In genomic region chr12:121248611-121249010, GRCh38 we compare ENCODE assay signal across 15 cellular contexts. TPM values are rescaled to one million over a fixed set of nuclear protein-coding genes. Genes with fewer than 3 reads are reported as not detected.
DNase-seq lines count a peak whose midpoint lies in the region; ATAC-seq and TF ChIP-seq lines count a peak whose summit lies in the region.
"Had no signal": no experiment of that assay in that cellular context is flagged by ENCODE, and none has a peak within 500 bp of the region (broad histone marks: within the 10 kb centered on the region; RNA-seq: fewer than 3 reads in every experiment).

No MANE protein-coding gene starts in this region.

- H3K9me3 Mint-ChIP-seq in nephron progenitor cell: no peaks in the 10 kb centered on the region
- H3K9me3 Mint-ChIP-seq in immature natural killer cell: no peaks in the 10 kb centered on the region

- H3K36me3 Mint-ChIP-seq in nephron progenitor cell (ENCODE audit: low read depth) (peaks cover 50% of the 10 kb centered on the region), immature natural killer cell (peaks cover 18 to 35% (median 26%) of the 10 kb centered on the region in 3 donors)

- no peak overlapping the region for H3K27ac ChIP-seq in esophagus muscularis mucosa (replicated peaks in 1 of 4)
- H3K27ac ChIP-seq: heart left ventricle, lower lobe of right lung had no signal

- TF ChIP-seq CTCF in nephron progenitor cell (IDR thresholded peaks at IDR 0.05) (no peak), esophagus muscularis mucosa (IDR thresholded peaks at IDR 0.05) (no peak)

- 88% methylated on average over 22 of the region's 22 CpGs for WGBS in esophagus muscularis mucosa

- H3K4me1 Mint-ChIP-seq in nephron progenitor cell (peaks cover 22% of the 10 kb centered on the region), immature natural killer cell (no peaks in the 10 kb centered on the region)

- H3K36me3 ChIP-seq in esophagus muscularis mucosa: peaks cover 48 to 100% (median 93%) of the 10 kb centered on the region in 4 donors

- no peak for TF ChIP-seq POLR2A in esophagus muscularis mucosa (IDR thresholded peaks at IDR 0.05; ENCODE audit: low read depth)

- ATAC-seq in GM19023 (IDR thresholded peaks at IDR 0.05; ENCODE audit: unreplicated experiment): peak; percentile 82
- ATAC-seq in GM21529 (IDR thresholded peaks at IDR 0.05; ENCODE audit: unreplicated experiment): peak; percentile 86
- peak; percentile 90 for ATAC-seq in HG03175 (IDR thresholded peaks at IDR 0.05; ENCODE audit: unreplicated experiment)
- ATAC-seq: heart left ventricle had no signal

- H3K4me1 ChIP-seq in esophagus muscularis mucosa: no peaks in the 10 kb centered on the region
- H3K4me1 ChIP-seq: heart left ventricle, lower lobe of right lung had no signal

- no peak overlapping the region for H3K4me3 ChIP-seq in esophagus muscularis mucosa
- H3K4me3 ChIP-seq: heart left ventricle, lower lobe of right lung had no signal

- DNase-seq in nephron progenitor cell: peak; percentile 27
- DNase-seq in activated CD4-positive, alpha-beta T cell treated with anti-CD3 and anti-CD28 coated beads for 1 hour: no peak
- no peak for DNase-seq in esophagus muscularis mucosa (ENCODE audit: extremely low spot score)
- DNase-seq in dermis blood vessel endothelial cell: no peak
- no peak for DNase-seq in immature natural killer cell
- DNase-seq: effector memory CD4-positive, alpha-beta T cell; heart left ventricle; lower lobe of right lung; NCI-H1417; NCI-H748 treated with DMSO at 0.1 percent for 48 hours; stimulated activated CD4-positive, alpha-beta T cell treated with anti-CD3 and anti-CD28 coated beads, Interleukin-4, amount 100 ng/mL, for 4 hours; T-helper 2 cell had no signal

- TF ChIP-seq EP300 in esophagus muscularis mucosa (IDR thresholded peaks at IDR 0.05): no peak

- H3K9me3 ChIP-seq in esophagus muscularis mucosa: no peaks in the 10 kb centered on the region
- H3K9me3 ChIP-seq: heart left ventricle, lower lobe of right lung had no signal

- H3K4me3 Mint-ChIP-seq in nephron progenitor cell (no peak overlapping the region), immature natural killer cell (no peak overlapping the region)

- intact Hi-C loops in esophagus muscularis mucosa (cut with DNase I): no loop called here

- H3K27ac Mint-ChIP-seq in nephron progenitor cell: no peak overlapping the region
- no peak overlapping the region for H3K27ac Mint-ChIP-seq in immature natural killer cell

- H3K27me3 ChIP-seq in esophagus muscularis mucosa: no peaks in the 10 kb centered on the region
- H3K27me3 ChIP-seq: heart left ventricle had no signal

- H3K27me3 Mint-ChIP-seq in nephron progenitor cell (ENCODE audit: low read depth, poor library complexity): no peaks in the 10 kb centered on the region
- no peaks in the 10 kb centered on the region for H3K27me3 Mint-ChIP-seq in immature natural killer cell (ENCODE audit: low read depth in 3 of 3)

RNA-seq across cellular contexts. Expression of gene P2RX4, which starts 38.7 kb away (rescaled TPM):
- 10 to 100 TPM; 26.8 to 41.9 (median 30.8) TPM for total RNA-seq in esophagus muscularis mucosa
- total RNA-seq in dermis blood vessel endothelial cell: 105 and 193 TPM in 2 replicates
- polyA plus RNA-seq in immature natural killer cell: 10 to 100 TPM; 38.2 to 49.0 (median 47.7) TPM

RNA-seq across cellular contexts. Expression of gene CAMKK2, which starts 47.9 kb away (rescaled TPM):
- total RNA-seq in esophagus muscularis mucosa (10 to 100 TPM; 23.9 to 45.0 (median 37.4) TPM), dermis blood vessel endothelial cell (29.8 and 49.1 TPM in 2 replicates)
- 10 to 100 TPM in 2 of 3 donors, 1 to 10 TPM in 1; 8.0 to 20.3 (median 12.6) TPM for polyA plus RNA-seq in immature natural killer cell
